13 cellular contexts compared by ENCODE assay signal in genomic region chr15:85711590-85712192, GRCh38.
DNase-seq lines count a peak whose midpoint lies in the region; ATAC-seq and TF ChIP-seq lines count a peak whose summit lies in the region.
"Had no signal": no experiment of that assay in that cellular context is flagged by ENCODE, and none has a peak within 500 bp of the region (broad histone marks: within the 10 kb centered on the region; RNA-seq: fewer than 3 reads in every experiment).

No MANE protein-coding gene starts in this region.

- peaks cover 47% of the 10 kb centered on the region for H3K36me3 Mint-ChIP-seq in activated CD4-positive, alpha-beta memory T cell treated with anti-CD3 and anti-CD28 coated beads for 36 hours
- H3K36me3 Mint-ChIP-seq in activated CD4-positive, alpha-beta memory T cell treated with anti-CD3 and anti-CD28 coated beads, Interleukin-2, amount 10 ng/mL, durations not matched to agents 7 days and 5 days (ENCODE audit: low read depth), result peaks cover 83% of the 10 kb centered on the region

- H3K4me1 ChIP-seq in HEK293 (ENCODE audit: control insufficient read depth, insufficient read depth, low read length) (peaks cover 14% of the 10 kb centered on the region), colonic mucosa (peaks cover 5% of the 10 kb centered on the region)

- CTCF ChIA-PET in activated CD4-positive, alpha-beta memory T cell treated with anti-CD3 and anti-CD28 coated beads for 36 hours (lab: Charles Lee), result interaction anchor here (0.9 to 4.4 kb wide), 5 partner anchors 9 to 207 kb away, joined by 3 to 23 read pairs (median 4); no protein-coding TSS in a partner anchor
- CTCF ChIA-PET in activated CD4-positive, alpha-beta memory T cell treated with anti-CD3 and anti-CD28 coated beads, Interleukin-2, amount 10 ng/mL, durations not matched to agents 7 days and 5 days (lab: Charles Lee), result no interaction called here
- CTCF ChIA-PET in HEK293 (lab: Yijun Ruan, JAX), result interaction anchor here (0.6 to 0.7 kb wide), 2 partner anchors 12 to 28 kb away, joined by 3 to 5 read pairs; no protein-coding TSS in a partner anchor

- POLR2A ChIA-PET in activated CD4-positive, alpha-beta memory T cell treated with anti-CD3 and anti-CD28 coated beads for 36 hours (lab: Charles Lee), result interaction anchor here (0.6 to 4.4 kb wide), 3 partner anchors 10 to 20 kb away, joined by 3 to 38 read pairs (median 3); no protein-coding TSS in a partner anchor
- POLR2A ChIA-PET in activated CD4-positive, alpha-beta memory T cell treated with anti-CD3 and anti-CD28 coated beads, Interleukin-2, amount 10 ng/mL, durations not matched to agents 7 days and 5 days (lab: Charles Lee), result interaction anchor here (1.1 to 1.4 kb wide), 4 partner anchors 8 to 332 kb away, joined by 3 to 7 read pairs (median 5); no protein-coding TSS in a partner anchor
- POLR2A ChIA-PET in HEK293 (lab: Yijun Ruan, JAX), result interaction anchor here (0.7 kb wide), 2 partner anchors 63 to 165 kb away, joined by 3 to 4 read pairs; no protein-coding TSS in a partner anchor

- no peaks in the 10 kb centered on the region for H3K9me3 Mint-ChIP-seq in activated CD4-positive, alpha-beta memory T cell treated with anti-CD3 and anti-CD28 coated beads for 36 hours
- H3K9me3 Mint-ChIP-seq in activated CD4-positive, alpha-beta memory T cell treated with anti-CD3 and anti-CD28 coated beads, Interleukin-2, amount 10 ng/mL, durations not matched to agents 7 days and 5 days, result no peaks in the 10 kb centered on the region

- H3K36me3 ChIP-seq in HEK293 (ENCODE audit: control insufficient read depth in 2 of 2, insufficient read depth in 1 of 2, low read length in 2 of 2), result peaks cover 7 to 21% of the 10 kb centered on the region in 2 experiments
- H3K36me3 ChIP-seq in colonic mucosa, result no peaks in the 10 kb centered on the region

- H3K27me3 Mint-ChIP-seq in activated CD4-positive, alpha-beta memory T cell treated with anti-CD3 and anti-CD28 coated beads for 36 hours, result no peaks in the 10 kb centered on the region
- no peaks in the 10 kb centered on the region for H3K27me3 Mint-ChIP-seq in activated CD4-positive, alpha-beta memory T cell treated with anti-CD3 and anti-CD28 coated beads, Interleukin-2, amount 10 ng/mL, durations not matched to agents 7 days and 5 days

- no peak overlapping the region for H3K9ac ChIP-seq in colonic mucosa (ENCODE audit: low read depth in 2 of 2, low read length in 2 of 2)

- ATAC-seq in omental fat pad (ENCODE audit: low FRiP score), result peak; percentile 27
- no peak for ATAC-seq in GM21381 (IDR thresholded peaks at IDR 0.05; ENCODE audit: unreplicated experiment)

- H3K27ac Mint-ChIP-seq in activated CD4-positive, alpha-beta memory T cell treated with anti-CD3 and anti-CD28 coated beads for 36 hours, result peak overlapping the region; percentile 64
- no peak overlapping the region for H3K27ac Mint-ChIP-seq in activated CD4-positive, alpha-beta memory T cell treated with anti-CD3 and anti-CD28 coated beads, Interleukin-2, amount 10 ng/mL, durations not matched to agents 7 days and 5 days

- peaks cover 69% of the 10 kb centered on the region for H3K4me1 Mint-ChIP-seq in activated CD4-positive, alpha-beta memory T cell treated with anti-CD3 and anti-CD28 coated beads for 36 hours (ENCODE audit: low read depth)
- peaks cover 44% of the 10 kb centered on the region for H3K4me1 Mint-ChIP-seq in activated CD4-positive, alpha-beta memory T cell treated with anti-CD3 and anti-CD28 coated beads, Interleukin-2, amount 10 ng/mL, durations not matched to agents 7 days and 5 days

- no peaks in the 10 kb centered on the region for H3K27me3 ChIP-seq in colonic mucosa

- intact Hi-C loops in activated CD4-positive, alpha-beta memory T cell treated with anti-CD3 and anti-CD28 coated beads for 36 hours (cut with micrococcal nuclease), result no loop called here
- intact Hi-C loops in colonic mucosa (cut with DNase I), result no loop called here

- TF ChIP-seq CTCF in HEK293 (tag by site-specific recombination; IDR thresholded peaks at IDR 0.05), result no peak
- TF ChIP-seq CTCF in omental fat pad (IDR thresholded peaks at IDR 0.05), result no peak
- no peak for TF ChIP-seq CTCF in colonic mucosa (IDR thresholded peaks at IDR 0.05)

- H3K4me3 Mint-ChIP-seq in activated CD4-positive, alpha-beta memory T cell treated with anti-CD3 and anti-CD28 coated beads for 36 hours, result no peak overlapping the region
- H3K4me3 Mint-ChIP-seq in activated CD4-positive, alpha-beta memory T cell treated with anti-CD3 and anti-CD28 coated beads, Interleukin-2, amount 10 ng/mL, durations not matched to agents 7 days and 5 days, result no peak overlapping the region

- no peak overlapping the region for H3K27ac ChIP-seq in HEK293 (ENCODE audit: extremely low read depth, low read depth, low read length)
- no peak overlapping the region for H3K27ac ChIP-seq in colonic mucosa

- H3K4me3 ChIP-seq in HEK293 (ENCODE audit: low read depth, low read length), result no peak overlapping the region
- H3K4me3 ChIP-seq in colonic mucosa, result no peak overlapping the region

- peak; percentile 22 for DNase-seq in activated CD4-positive, alpha-beta memory T cell treated with anti-CD3 and anti-CD28 coated beads for 36 hours
- DNase-seq in activated CD4-positive, alpha-beta memory T cell treated with anti-CD3 and anti-CD28 coated beads, Interleukin-2, amount 10 ng/mL, durations not matched to agents 7 days and 5 days, result no peak
- DNase-seq in amniotic epithelial cell (ENCODE audit: low read depth), result peak; percentile 50
- DNase-seq in omental fat pad (ENCODE audit: low spot score), result no peak
- DNase-seq in LoVo (ENCODE audit: low spot score), result no peak
- no peak for DNase-seq in colonic mucosa
- DNase-seq: aorta, Caco-2, NCI-H187, NCI-H526, T-helper 1 cell had no signal

- H3K9me3 ChIP-seq in HEK293 (ENCODE audit: control insufficient read depth, insufficient read depth, low read depth, low read length) (no peaks in the 10 kb centered on the region), colonic mucosa (no peaks in the 10 kb centered on the region)
- H3K9me3 ChIP-seq: Caco-2 had no signal

TF ChIP-seq in HEK293, 187 proteins besides CTCF, POLR2A, EP300 and RAD21:
- peak; percentile 45; the same call in 1 of the 2 replicates for TF ChIP-seq ZFHX2 (tag by site-specific recombination; conservative IDR thresholded peaks at IDR 0.05)
- no peak for TF ChIP-seq KLF7 (tag by site-specific recombination; IDR thresholded peaks at IDR 0.05; ENCODE audit: borderline replicate concordance)
- TF ChIP-seq, protein P1, sequence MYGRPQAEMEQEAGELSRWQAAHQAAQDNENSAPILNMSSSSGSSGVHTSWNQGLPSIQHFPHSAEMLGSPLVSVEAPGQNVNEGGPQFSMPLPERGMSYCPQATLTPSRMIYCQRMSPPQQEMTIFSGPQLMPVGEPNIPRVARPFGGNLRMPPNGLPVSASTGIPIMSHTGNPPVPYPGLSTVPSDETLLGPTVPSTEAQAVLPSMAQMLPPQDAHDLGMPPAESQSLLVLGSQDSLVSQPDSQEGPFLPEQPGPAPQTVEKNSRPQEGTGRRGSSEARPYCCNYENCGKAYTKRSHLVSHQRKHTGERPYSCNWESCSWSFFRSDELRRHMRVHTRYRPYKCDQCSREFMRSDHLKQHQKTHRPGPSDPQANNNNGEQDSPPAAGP (tag by site-specific recombination; IDR thresholded peaks at IDR 0.05), result no peak

Comparison
In these comparisons a context has a peak if more than half of its experiments do, and no peak if none do; other contexts are left out.
1. DNase-seq: peak in activated CD4-positive, alpha-beta memory T cell treated with anti-CD3 and anti-CD28 coated beads for 36 hours (single experiment) and amniotic epithelial cell (single experiment); none in activated CD4-positive, alpha-beta memory T cell treated with anti-CD3 and anti-CD28 coated beads, Interleukin-2, amount 10 ng/mL, durations not matched to agents 7 days and 5 days (single experiment), omental fat pad (single experiment), LoVo (single experiment) and colonic mucosa (single experiment).